In genomic region chrY:6894496-6894895, GRCh38 we compare ENCODE assay signal across 34 cellular contexts. TPM values are rescaled to one million over a fixed set of nuclear protein-coding genes. Genes with fewer than 3 reads are reported as not detected.
"Had no signal": no experiment of that assay in that cellular context is flagged by ENCODE, and none has a peak within 500 bp of the region (broad histone marks: within the 10 kb centered on the region; RNA-seq: fewer than 3 reads in every experiment).

No MANE protein-coding gene starts in this region.

- H3K27ac ChIP-seq: adrenal gland, body of pancreas, esophagus muscularis mucosa, gastroesophageal sphincter had no signal

- H3K4me3 ChIP-seq: adrenal gland, body of pancreas, esophagus muscularis mucosa, gastroesophageal sphincter had no signal

- H3K27me3 ChIP-seq: adrenal gland, body of pancreas, esophagus muscularis mucosa, gastroesophageal sphincter had no signal

- ATAC-seq: activated CD4-positive, alpha-beta T cell treated with anti-CD3 and anti-CD28 coated beads for 36 hours; activated CD8-positive, alpha-beta memory T cell treated with anti-CD3 and anti-CD28 coated beads, Interleukin-2, amount 10 ng/mL, durations not matched to agents 7 days and 5 days; activated CD8-positive, alpha-beta T cell treated with anti-CD3 and anti-CD28 coated beads, Interleukin-2, amount 10 ng/mL, durations not matched to agents 7 days and 5 days; activated naive CD8-positive, alpha-beta T cell treated with anti-CD3 and anti-CD28 coated beads, Interleukin-2, amount 50 U/mL, for 24 hours; body of pancreas; gastroesophageal sphincter had no signal

- FAIRE-seq: colon had no signal

- H3K36me3 ChIP-seq: adrenal gland, esophagus muscularis mucosa, gastroesophageal sphincter had no signal

- H3K9me3 ChIP-seq: adrenal gland, body of pancreas, esophagus muscularis mucosa, gastroesophageal sphincter had no signal

- DNase-seq: activated CD4-positive, alpha-beta memory T cell treated with anti-CD3 and anti-CD28 coated beads for 36 hours; activated CD4-positive, alpha-beta T cell treated with anti-CD3 and anti-CD28 coated beads for 36 hours; activated CD4-positive, alpha-beta T cell treated with anti-CD3 and anti-CD28 coated beads, Interleukin-2, amount 10 ng/mL, durations not matched to agents 24 days and 14 days; activated CD4-positive, CD25-positive, alpha-beta regulatory T cell; activated CD4-positive, CD25-positive, alpha-beta regulatory T cell treated with anti-CD3 and anti-CD28 coated beads, Interleukin-2, amount 50 U/mL, for 72 hours; activated CD8-positive, alpha-beta memory T cell treated with anti-CD3 and anti-CD28 coated beads, Interleukin-2, amount 10 ng/mL, durations not matched to agents 7 days and 5 days; activated CD8-positive, alpha-beta memory T cell treated with anti-CD3 and anti-CD28 coated beads, Interleukin-2, amount 50 U/mL, for 4 hours; activated CD8-positive, alpha-beta T cell treated with anti-CD3 and anti-CD28 coated beads, Interleukin-2, amount 10 ng/mL, durations not matched to agents 7 days and 5 days; activated effector memory CD4-positive, alpha-beta T cell treated with anti-CD3 and anti-CD28 coated beads, Interleukin-2, amount 50 U/mL, for 16 hours; activated naive CD4-positive, alpha-beta T cell treated with anti-CD3 and anti-CD28 coated beads for 36 hours; activated naive CD8-positive, alpha-beta T cell treated with anti-CD3 and anti-CD28 coated beads for 36 hours; activated naive CD8-positive, alpha-beta T cell treated with anti-CD3 and anti-CD28 coated beads, Interleukin-2, amount 50 U/mL, for 24 hours; activated T-cell treated with anti-CD3 and anti-CD28 coated beads, Interleukin-2, amount 50 U/mL, for 1 hour; activated T-cell treated with anti-CD3 and anti-CD28 coated beads, Interleukin-2, amount 50 U/mL, for 48 hours; adrenal gland; amygdala; aorta; body of pancreas; caudate nucleus; cortex of kidney; effector CD8-positive, alpha-beta T cell; erythroblast; foreskin melanocyte; T-helper 2 cell had no signal

- H3K4me1 ChIP-seq: adrenal gland, body of pancreas, esophagus muscularis mucosa, gastroesophageal sphincter had no signal

RNA-seq across cellular contexts. Expression of gene TBL1Y, which starts 16.0 kb away (rescaled TPM):
- total RNA-seq: activated CD4-positive, alpha-beta memory T cell treated with anti-CD3 and anti-CD28 coated beads for 36 hours; activated CD4-positive, alpha-beta T cell treated with anti-CD3 and anti-CD28 coated beads for 36 hours; activated CD4-positive, alpha-beta T cell treated with anti-CD3 and anti-CD28 coated beads, Interleukin-2, amount 10 ng/mL, durations not matched to agents 24 days and 14 days; activated CD8-positive, alpha-beta memory T cell treated with anti-CD3 and anti-CD28 coated beads for 36 hours; activated CD8-positive, alpha-beta memory T cell treated with anti-CD3 and anti-CD28 coated beads, Interleukin-2, amount 10 ng/mL, durations not matched to agents 7 days and 5 days; activated naive CD4-positive, alpha-beta T cell treated with anti-CD3 and anti-CD28 coated beads for 36 hours; activated naive CD8-positive, alpha-beta T cell treated with anti-CD3 and anti-CD28 coated beads for 36 hours; activated T-helper 1 cell treated with anti-CD3 and anti-CD28 coated beads, Interleukin-12 subunit alpha, Interleukin-12 subunit beta, Interleukin-2, Interleukin-4 antibody, amounts not matched to agents 30 ng/mL and 10 ng/mL and 1 ng/mL, durations not matched to agents 14 hours and 24 hours and 36 hours; activated T-helper 2 cell treated with anti-CD3 and anti-CD28 coated beads, Interferon-gamma antibody, Interleukin-2, Interleukin-4, amounts not matched to agents 10 μg/mL and 5 μg/mL and 100 μg/mL, durations not matched to agents 14 hours and 24 hours and 36 hours; adrenal gland; aorta; body of pancreas; chondrocyte; dermis microvascular lymphatic vessel endothelial cell; glomerular endothelial cell; T-helper 1 cell treated with Interleukin-12 subunit alpha and Interleukin-12 subunit beta and Interleukin-4 antibody, amounts not matched to agents 30 ng/mL and 1 ng/mL, for 36 hours had no signal
- polyA plus RNA-seq: aorta had no signal

RNA-seq across cellular contexts. Expression of gene AMELY, which starts 17.1 kb away (rescaled TPM):
- total RNA-seq: activated CD4-positive, alpha-beta memory T cell treated with anti-CD3 and anti-CD28 coated beads for 36 hours; activated CD4-positive, alpha-beta T cell treated with anti-CD3 and anti-CD28 coated beads for 36 hours; activated CD4-positive, alpha-beta T cell treated with anti-CD3 and anti-CD28 coated beads, Interleukin-2, amount 10 ng/mL, durations not matched to agents 24 days and 14 days; activated CD8-positive, alpha-beta memory T cell treated with anti-CD3 and anti-CD28 coated beads for 36 hours; activated CD8-positive, alpha-beta memory T cell treated with anti-CD3 and anti-CD28 coated beads, Interleukin-2, amount 10 ng/mL, durations not matched to agents 7 days and 5 days; activated CD8-positive, alpha-beta T cell treated with anti-CD3 and anti-CD28 coated beads, Interleukin-2, amount 10 ng/mL, durations not matched to agents 7 days and 5 days; activated naive CD4-positive, alpha-beta T cell treated with anti-CD3 and anti-CD28 coated beads for 36 hours; activated naive CD8-positive, alpha-beta T cell treated with anti-CD3 and anti-CD28 coated beads for 36 hours; activated T-helper 1 cell treated with anti-CD3 and anti-CD28 coated beads, Interleukin-12 subunit alpha, Interleukin-12 subunit beta, Interleukin-2, Interleukin-4 antibody, amounts not matched to agents 30 ng/mL and 10 ng/mL and 1 ng/mL, durations not matched to agents 14 hours and 24 hours and 36 hours; activated T-helper 2 cell treated with anti-CD3 and anti-CD28 coated beads, Interferon-gamma antibody, Interleukin-2, Interleukin-4, amounts not matched to agents 10 μg/mL and 5 μg/mL and 100 μg/mL, durations not matched to agents 14 hours and 24 hours and 36 hours; adrenal gland; aorta; body of pancreas; chondrocyte; dermis microvascular lymphatic vessel endothelial cell; esophagus muscularis mucosa; gastroesophageal sphincter; glomerular endothelial cell; T-helper 1 cell treated with Interleukin-12 subunit alpha and Interleukin-12 subunit beta and Interleukin-4 antibody, amounts not matched to agents 30 ng/mL and 1 ng/mL, for 36 hours had no signal
- polyA plus RNA-seq: adrenal gland, aorta had no signal
